ENCODE assay signal across 3 cellular contexts in genomic region chr18:64279-64678, GRCh38. TPM values are rescaled to one million over a fixed set of nuclear protein-coding genes. Genes with fewer than 3 reads are reported as not detected.
"Had no signal": no experiment of that assay in that cellular context is flagged by ENCODE, and none has a peak within 500 bp of the region (broad histone marks: within the 10 kb centered on the region; RNA-seq: fewer than 3 reads in every experiment).

No MANE protein-coding gene starts in this region.

RNA-seq across cellular contexts. Expression of gene TUBB8B, which starts 14.9 kb away (rescaled TPM):
- total RNA-seq: LHCN-M2, M059J, MCF 10A had no signal
